Comparison of ENCODE assay signal across 24 cellular contexts in the genomic region with DNA sequence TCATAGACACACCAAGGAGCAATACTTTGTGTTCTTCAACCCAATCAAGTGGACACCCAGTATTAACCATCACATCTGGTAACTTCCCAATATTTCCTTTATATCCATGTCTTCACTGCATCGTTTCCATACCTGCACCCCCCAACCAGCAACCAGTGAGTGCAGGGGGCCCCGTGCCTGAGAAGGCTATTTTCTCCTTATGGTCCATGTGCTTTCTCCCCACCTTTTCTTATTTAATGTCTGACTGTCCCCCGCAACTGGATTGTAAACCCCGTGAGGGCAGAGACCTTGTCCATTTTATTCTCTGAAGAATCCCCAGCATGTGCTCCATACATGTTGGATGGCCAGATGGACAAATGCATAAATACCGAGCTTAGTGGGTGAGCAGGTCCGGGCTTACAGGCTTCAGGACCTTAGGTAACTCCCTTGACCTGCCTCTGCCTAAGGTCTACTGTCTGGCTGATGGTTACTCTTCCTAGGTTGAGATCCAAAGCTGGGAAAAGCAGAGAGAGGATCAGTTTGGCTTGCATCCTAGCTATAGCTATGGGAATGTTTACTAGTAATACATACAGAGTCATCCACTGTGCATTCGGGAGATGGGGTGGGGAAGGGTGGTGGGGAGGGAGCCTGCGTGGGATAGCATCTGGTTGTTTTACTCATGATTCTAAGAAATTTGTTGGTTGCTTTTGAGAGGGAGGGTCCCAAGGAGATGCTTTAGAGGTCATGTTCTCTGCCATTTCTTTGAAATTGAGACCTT. TPM values are rescaled to one million over a fixed set of nuclear protein-coding genes. Genes with fewer than 3 reads are reported as not detected.
A peak's percentile ranks its signal among the peaks of the same experiment; 100 is the strongest.
DNase-seq lines count a peak whose midpoint lies in the region; ATAC-seq, FAIRE-seq and TF ChIP-seq lines count a peak whose summit lies in the region.
"Had no signal": no experiment of that assay in that cellular context is flagged by ENCODE, and none has a peak within 500 bp of the region (broad histone marks: within the 10 kb centered on the region; RNA-seq: fewer than 3 reads in every experiment).

No MANE protein-coding gene starts in this region.

- H3K4me1 Mint-ChIP-seq in T-helper 2 cell treated with Interferon-gamma antibody and Interleukin-4, amounts not matched to agents 5 μg/mL and 100 μg/mL, for 36 hours (ENCODE audit: low read depth), result peaks cover 60% of the 10 kb centered on the region
- H3K4me1 Mint-ChIP-seq in osteocyte (ENCODE audit: unreplicated experiment), result peaks cover 39% of the 10 kb centered on the region
- peaks cover 20 to 42% (median 34%) of the 10 kb centered on the region in 3 donors for H3K4me1 Mint-ChIP-seq in CD8-positive, alpha-beta memory T cell
- H3K4me1 Mint-ChIP-seq: H9 had no signal

- peak; percentile 75 for ATAC-seq in IMR-90 (ENCODE audit: low read depth)
- ATAC-seq: GM23338 had no signal

- no peaks in the 10 kb centered on the region for H4K20me1 ChIP-seq in IMR-90 (ENCODE audit: insufficient read depth, low read length)

- no TSS peak for BruUV-seq in IMR-90 (replicated peaks; lab: Mats Ljungman, UMichigan)

- CTCF ChIA-PET in IMR-90 (lab: Yijun Ruan, JAX), result interaction anchor here (0.9 to 1.1 kb wide), 2 partner anchors 26 to 29 kb away, joined by 3 read pairs; no protein-coding TSS in a partner anchor
- CTCF ChIA-PET in CD8-positive, alpha-beta memory T cell (lab: Charles Lee), result interaction anchor here (1.7 to 1.8 kb wide), 3 partner anchors 30 to 41 kb away, joined by 4 to 12 read pairs (median 6); partner anchors contain the start of gene PXYLP1

- intact Hi-C loops in IMR-90 (cut with micrococcal nuclease), result no loop called here

- TF ChIP-seq CTCF in IMR-90 (conservative IDR thresholded peaks at IDR 0.05; ENCODE audit: low read depth, low read length), result no peak
- TF ChIP-seq CTCF in bronchial epithelial cell (IDR thresholded peaks at IDR 0.05; ENCODE audit: insufficient read depth, low read length, severe bottlenecking), result no peak
- TF ChIP-seq CTCF in osteocyte (IDR thresholded peaks at IDR 0.05), result no peak

- peak; percentile 18 for FAIRE-seq in bronchial epithelial cell (lab: Jason Lieb, UNC)
- FAIRE-seq: G401.6, HTR-8/SVneo had no signal

- peaks cover 11% of the 10 kb centered on the region for H3K4me1 ChIP-seq in IMR-90 (ENCODE audit: control insufficient read depth, insufficient read depth, low read length)
- H3K4me1 ChIP-seq in CD8-positive, alpha-beta memory T cell (ENCODE audit: insufficient read depth, low read length), result peaks cover 25% of the 10 kb centered on the region
- H3K4me1 ChIP-seq: Peyer's patch had no signal

- POLR2A ChIA-PET in IMR-90 (lab: Charles Lee; ENCODE audit: unreplicated experiment), result no interaction called here
- POLR2A ChIA-PET in CD8-positive, alpha-beta memory T cell (lab: Charles Lee), result interaction anchor here (1.5 kb wide), 1 partner anchor 42 kb away, joined by 4 read pairs; the partner anchor contains the start of gene PXYLP1

- no peak overlapping the region for H4K8ac ChIP-seq in IMR-90 (ENCODE audit: low read depth in 2 of 2, low read length in 2 of 2)

- H3K4me3 Mint-ChIP-seq in T-helper 2 cell treated with Interferon-gamma antibody and Interleukin-4, amounts not matched to agents 5 μg/mL and 100 μg/mL, for 36 hours, result peak overlapping the region; percentile 83
- no peak overlapping the region for H3K4me3 Mint-ChIP-seq in osteocyte (ENCODE audit: unreplicated experiment)
- H3K4me3 Mint-ChIP-seq in CD8-positive, alpha-beta memory T cell, result no peak overlapping the region
- H3K4me3 Mint-ChIP-seq: CD14-positive monocyte, GM23338, H9 had no signal

- H3K27me3 Mint-ChIP-seq in T-helper 2 cell treated with Interferon-gamma antibody and Interleukin-4, amounts not matched to agents 5 μg/mL and 100 μg/mL, for 36 hours (ENCODE audit: low read depth), result no peaks in the 10 kb centered on the region
- no peaks in the 10 kb centered on the region for H3K27me3 Mint-ChIP-seq in osteocyte (ENCODE audit: unreplicated experiment)
- H3K27me3 Mint-ChIP-seq in CD8-positive, alpha-beta memory T cell, result peaks cover 0 to 1% of the 10 kb centered on the region in 2 donors

- H2BK5ac ChIP-seq in IMR-90 (ENCODE audit: low read depth, low read length, poor library complexity, severe bottlenecking), result no peak overlapping the region

- no peak overlapping the region for H3K56ac ChIP-seq in IMR-90 (ENCODE audit: extremely low read depth, insufficient read depth, low read length)

- H3K36me3 ChIP-seq in IMR-90 (ENCODE audit: control insufficient read depth, insufficient read depth, low read length) (no peaks in the 10 kb centered on the region; the same call in 1 of the 2 replicates), bronchial epithelial cell (ENCODE audit: control insufficient read depth, insufficient read depth, low read length) (no peaks in the 10 kb centered on the region)
- H3K36me3 ChIP-seq in CD8-positive, alpha-beta memory T cell (ENCODE audit: insufficient read depth, low read length), result no peaks in the 10 kb centered on the region
- H3K36me3 ChIP-seq: Peyer's patch had no signal

- H3K4me3 ChIP-seq in IMR-90 (ENCODE audit: insufficient read depth, low read depth, low read length), result no peak overlapping the region
- H3K4me3 ChIP-seq in bronchial epithelial cell (ENCODE audit: low read depth, low read length), result no peak overlapping the region
- no peak overlapping the region for H3K4me3 ChIP-seq in CD8-positive, alpha-beta memory T cell (ENCODE audit: low read length)
- H3K4me3 ChIP-seq: GM23338, Peyer's patch, SK-N-MC had no signal

- H3K4me2 ChIP-seq in IMR-90 (ENCODE audit: low read depth, low read length), result no peak overlapping the region
- H3K4me2 ChIP-seq: GM23338 had no signal

- no peak overlapping the region for H2BK120ac ChIP-seq in IMR-90 (ENCODE audit: low read depth, low read length)

- no peaks in the 10 kb centered on the region for H3K9me3 Mint-ChIP-seq in T-helper 2 cell treated with Interferon-gamma antibody and Interleukin-4, amounts not matched to agents 5 μg/mL and 100 μg/mL, for 36 hours
- H3K9me3 Mint-ChIP-seq in osteocyte (ENCODE audit: unreplicated experiment), result no peaks in the 10 kb centered on the region
- no peaks in the 10 kb centered on the region for H3K9me3 Mint-ChIP-seq in CD8-positive, alpha-beta memory T cell
- H3K9me3 Mint-ChIP-seq: CD14-positive monocyte, GM23338, H9 had no signal

- no peak overlapping the region for H4K5ac ChIP-seq in IMR-90 (ENCODE audit: low read depth, low read length)

- H2BK20ac ChIP-seq in IMR-90 (ENCODE audit: low read depth, low read length), result 0 out of 2 replicates have a peak overlapping the region, but pooled peaks have one; percentile 31

- H3K27me3 ChIP-seq in IMR-90 (ENCODE audit: control insufficient read depth, insufficient read depth, low read length), result no peaks in the 10 kb centered on the region
- H3K27me3 ChIP-seq in bronchial epithelial cell (ENCODE audit: control insufficient read depth, insufficient read depth, low read length), result no peaks in the 10 kb centered on the region
- no peaks in the 10 kb centered on the region for H3K27me3 ChIP-seq in CD8-positive, alpha-beta memory T cell (ENCODE audit: insufficient read depth, low read length, poor library complexity, severe bottlenecking)
- H3K27me3 ChIP-seq: BE2C, Peyer's patch had no signal

- no peak overlapping the region for H2AK5ac ChIP-seq in IMR-90 (ENCODE audit: low read depth, low read length)

- no peak overlapping the region; the same call in 1 of the 2 replicates for H3K4ac ChIP-seq in IMR-90 (ENCODE audit: low read depth, low read length)

- WGBS in IMR-90 (ENCODE audit: extremely low coverage in 2 of 2, insufficient read length in 1 of 2), 2 experiments, result 71% methylated on average over 3 of the region's 8 CpGs; no CpG with 5 or more reads in 1 of the 2 experiments

- H3K9me1 ChIP-seq in IMR-90 (ENCODE audit: insufficient read depth, low read length), result peaks cover 5% of the 10 kb centered on the region

- dilution Hi-C loops in IMR-90 (cut with HindIII; ENCODE audit: low sequenced_read_pairs, unreplicated experiment), result no loop called here

- no peak overlapping the region for H4K91ac ChIP-seq in IMR-90 (ENCODE audit: insufficient read depth, low read depth, low read length)

- H3K9ac ChIP-seq in IMR-90 (ENCODE audit: low read depth, low read length), result no peak overlapping the region

- no peak overlapping the region for H2AFZ ChIP-seq in IMR-90 (replicated peaks; ENCODE audit: low read length, poor library complexity)
- H2AFZ ChIP-seq: GM23338 had no signal

- H3K27ac ChIP-seq in IMR-90 (ENCODE audit: insufficient read depth, low read length), result no peak overlapping the region
- H3K27ac ChIP-seq in CD8-positive, alpha-beta memory T cell (ENCODE audit: low read depth, low read length), result no peak overlapping the region
- H3K27ac ChIP-seq: 22Rv1, Peyer's patch, SK-N-MC had no signal

- H3K27ac Mint-ChIP-seq in T-helper 2 cell treated with Interferon-gamma antibody and Interleukin-4, amounts not matched to agents 5 μg/mL and 100 μg/mL, for 36 hours, result peak overlapping the region; percentile 29
- H3K27ac Mint-ChIP-seq in osteocyte (ENCODE audit: unreplicated experiment), result no peak overlapping the region
- no peak overlapping the region for H3K27ac Mint-ChIP-seq in CD8-positive, alpha-beta memory T cell
- H3K27ac Mint-ChIP-seq: CD14-positive monocyte, GM23338, H9 had no signal

- H3K36me3 Mint-ChIP-seq in T-helper 2 cell treated with Interferon-gamma antibody and Interleukin-4, amounts not matched to agents 5 μg/mL and 100 μg/mL, for 36 hours (ENCODE audit: low read depth), result peaks cover 34% of the 10 kb centered on the region
- H3K36me3 Mint-ChIP-seq in osteocyte (ENCODE audit: unreplicated experiment), result peaks cover 6% of the 10 kb centered on the region
- peaks cover 0 to 7% (median 6%) of the 10 kb centered on the region in 3 donors for H3K36me3 Mint-ChIP-seq in CD8-positive, alpha-beta memory T cell

- TF ChIP-seq RAD21 in IMR-90 (IDR thresholded peaks at IDR 0.05; ENCODE audit: low read length), result no peak

- no peak overlapping the region for H2AK9ac ChIP-seq in IMR-90 (replicated peaks; ENCODE audit: low read depth, low read length, poor library complexity)

- in situ Hi-C loops in IMR-90 (cut with MboI; ENCODE audit: low sequenced_read_pairs), result no loop called here

- H3K79me1 ChIP-seq in IMR-90 (ENCODE audit: low read depth in 1 of 2, low read length in 2 of 2), result no peaks in the 10 kb centered on the region; a peak in 1 of 4 replicates

- no peak overlapping the region for H3K23ac ChIP-seq in IMR-90 (ENCODE audit: low read depth, low read length)

- no peaks in the 10 kb centered on the region for H3K9me3 ChIP-seq in IMR-90 (ENCODE audit: control insufficient read depth, insufficient read depth, low read length)
- H3K9me3 ChIP-seq in CD8-positive, alpha-beta memory T cell (ENCODE audit: low read length), result no peaks in the 10 kb centered on the region
- H3K9me3 ChIP-seq: BE2C, Peyer's patch had no signal

- no peak overlapping the region for H3K14ac ChIP-seq in IMR-90 (replicated peaks; ENCODE audit: low read depth, low read length)

- no peak for TF ChIP-seq POLR2A in IMR-90 (IDR thresholded peaks at IDR 0.05; ENCODE audit: low read depth, low read length)

- no peak overlapping the region for H2BK15ac ChIP-seq in IMR-90 (ENCODE audit: low read depth, low read length)

- no peak overlapping the region for H3K18ac ChIP-seq in IMR-90 (ENCODE audit: low read depth, low read length)

- no peak for DNase-seq in T-helper 2 cell treated with Interferon-gamma antibody and Interleukin-4, amounts not matched to agents 5 μg/mL and 100 μg/mL, for 36 hours (ENCODE audit: low spot score)
- DNase-seq in T-helper 2 cell (no peak), IMR-90 (peak; percentile 74), bronchial epithelial cell (ENCODE audit: low read depth) (no peak), osteocyte (ENCODE audit: extremely low spot score, unreplicated experiment) (peak; percentile 67), DMS79 (lab: John Stamatoyannopoulos, UW) (no peak), amygdala (lab: John Stamatoyannopoulos, UW) (no peak)
- no peak for DNase-seq in CD8-positive, alpha-beta memory T cell
- DNase-seq: BE2C, DMS153, H9, KBM-7, NCI-H1105 treated with DMSO at 0.1 percent for 48 hours, NCI-H1694, NCI-H2029 treated with DMSO at 0.1 percent for 48 hours, NCI-H526 treated with DMSO at 0.1 percent for 48 hours, Peyer's patch, SIG-M5 had no signal

RNA-seq across cellular contexts. Expression of gene PXYLP1, which starts 41.5 kb away (rescaled TPM):
- total RNA-seq in IMR-90 (2012; rRNA removed) (13.3 and 15.6 TPM in 2 replicates), bronchial epithelial cell (8.6 and 9.0 TPM in 2 replicates), osteocyte (21.2 and 21.9 TPM in 2 replicates)
- polyA plus RNA-seq in IMR-90 (2012; rRNA removed), result 11.2 and 11.7 TPM in 2 replicates
- 5.3 and 6.3 TPM in 2 replicates for polyA plus RNA-seq in IMR-90 (2012; cell fraction: cytosol; rRNA removed)
- polyA plus RNA-seq in IMR-90 (2012; cell fraction: nucleus; rRNA removed; ENCODE audit: low replicate concordance), result 10.0 and 20.5 TPM in 2 replicates
- 1 to 10 TPM; 6.6 to 9.5 TPM for total RNA-seq in CD8-positive, alpha-beta memory T cell
- polyA plus RNA-seq in CD8-positive, alpha-beta memory T cell, result 7.6 TPM

Comparison
In these comparisons a context has a peak if more than half of its experiments do, and no peak if none do; other contexts are left out.
1. DNase-seq: peak in IMR-90 (single experiment) and osteocyte (single experiment); none in T-helper 2 cell treated with Interferon-gamma antibody and Interleukin-4, amounts not matched to agents 5 μg/mL and 100 μg/mL, for 36 hours (single experiment), T-helper 2 cell (0 of 5), bronchial epithelial cell (single experiment), CD8-positive, alpha-beta memory T cell (0 of 5), DMS79 (single experiment) and amygdala (0 of 56).